In the genomic region with DNA sequence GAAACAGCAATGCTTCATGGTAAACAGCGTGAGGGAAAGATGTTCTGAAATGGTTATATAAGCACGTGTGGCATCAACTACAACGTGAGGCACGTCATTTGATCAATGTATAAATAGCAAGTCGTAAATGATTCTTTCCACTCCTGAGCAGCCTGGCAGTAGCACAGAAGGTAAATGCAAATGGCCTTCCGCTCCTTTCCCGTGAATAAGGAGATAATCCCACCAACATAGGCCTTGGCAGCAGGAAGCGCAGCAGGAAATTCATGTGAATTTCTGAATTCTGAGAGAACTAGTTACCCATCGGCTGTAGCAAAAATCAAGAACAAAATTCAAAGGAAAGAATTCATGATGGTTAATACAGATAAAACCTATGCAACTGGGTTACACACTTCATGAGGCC, we compare ENCODE assay signal across 1 cellular context.
TF ChIP-seq lines count a peak whose summit lies in the region.

No MANE protein-coding gene starts in this region.

TF ChIP-seq in WTC11, 78 proteins besides CTCF, POLR2A, EP300 and RAD21 (continued from another document):
- TF ChIP-seq, protein P1, sequence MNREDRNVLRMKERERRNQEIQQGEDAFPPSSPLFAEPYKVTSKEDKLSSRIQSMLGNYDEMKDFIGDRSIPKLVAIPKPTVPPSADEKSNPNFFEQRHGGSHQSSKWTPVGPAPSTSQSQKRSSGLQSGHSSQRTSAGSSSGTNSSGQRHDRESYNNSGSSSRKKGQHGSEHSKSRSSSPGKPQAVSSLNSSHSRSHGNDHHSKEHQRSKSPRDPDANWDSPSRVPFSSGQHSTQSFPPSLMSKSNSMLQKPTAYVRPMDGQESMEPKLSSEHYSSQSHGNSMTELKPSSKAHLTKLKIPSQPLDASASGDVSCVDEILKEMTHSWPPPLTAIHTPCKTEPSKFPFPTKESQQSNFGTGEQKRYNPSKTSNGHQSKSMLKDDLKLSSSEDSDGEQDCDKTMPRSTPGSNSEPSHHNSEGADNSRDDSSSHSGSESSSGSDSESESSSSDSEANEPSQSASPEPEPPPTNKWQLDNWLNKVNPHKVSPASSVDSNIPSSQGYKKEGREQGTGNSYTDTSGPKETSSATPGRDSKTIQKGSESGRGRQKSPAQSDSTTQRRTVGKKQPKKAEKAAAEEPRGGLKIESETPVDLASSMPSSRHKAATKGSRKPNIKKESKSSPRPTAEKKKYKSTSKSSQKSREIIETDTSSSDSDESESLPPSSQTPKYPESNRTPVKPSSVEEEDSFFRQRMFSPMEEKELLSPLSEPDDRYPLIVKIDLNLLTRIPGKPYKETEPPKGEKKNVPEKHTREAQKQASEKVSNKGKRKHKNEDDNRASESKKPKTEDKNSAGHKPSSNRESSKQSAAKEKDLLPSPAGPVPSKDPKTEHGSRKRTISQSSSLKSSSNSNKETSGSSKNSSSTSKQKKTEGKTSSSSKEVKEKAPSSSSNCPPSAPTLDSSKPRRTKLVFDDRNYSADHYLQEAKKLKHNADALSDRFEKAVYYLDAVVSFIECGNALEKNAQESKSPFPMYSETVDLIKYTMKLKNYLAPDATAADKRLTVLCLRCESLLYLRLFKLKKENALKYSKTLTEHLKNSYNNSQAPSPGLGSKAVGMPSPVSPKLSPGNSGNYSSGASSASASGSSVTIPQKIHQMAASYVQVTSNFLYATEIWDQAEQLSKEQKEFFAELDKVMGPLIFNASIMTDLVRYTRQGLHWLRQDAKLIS (CRISPR knock-in tag; IDR thresholded peaks at IDR 0.05; ENCODE audit: borderline replicate concordance) = no peak
- TF ChIP-seq, protein P2, sequence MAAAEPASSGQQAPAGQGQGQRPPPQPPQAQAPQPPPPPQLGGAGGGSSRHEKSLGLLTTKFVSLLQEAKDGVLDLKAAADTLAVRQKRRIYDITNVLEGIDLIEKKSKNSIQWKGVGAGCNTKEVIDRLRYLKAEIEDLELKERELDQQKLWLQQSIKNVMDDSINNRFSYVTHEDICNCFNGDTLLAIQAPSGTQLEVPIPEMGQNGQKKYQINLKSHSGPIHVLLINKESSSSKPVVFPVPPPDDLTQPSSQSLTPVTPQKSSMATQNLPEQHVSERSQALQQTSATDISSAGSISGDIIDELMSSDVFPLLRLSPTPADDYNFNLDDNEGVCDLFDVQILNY (CRISPR knock-in tag; IDR thresholded peaks at IDR 0.05) = no peak
- TF ChIP-seq NFATC4 (CRISPR knock-in tag; IDR thresholded peaks at IDR 0.05) (no peak), FOXJ3 (CRISPR knock-in tag; IDR thresholded peaks at IDR 0.05; ENCODE audit: borderline replicate concordance) (no peak), SP1 (CRISPR knock-in tag; conservative IDR thresholded peaks at IDR 0.05) (no peak), ZNF317 (CRISPR knock-in tag; IDR thresholded peaks at IDR 0.05; ENCODE audit: borderline replicate concordance, low read depth) (no peak), CBFB (CRISPR knock-in tag; IDR thresholded peaks at IDR 0.05; ENCODE audit: low read depth) (no peak), NR3C1 (CRISPR knock-in tag; conservative IDR thresholded peaks at IDR 0.05; ENCODE audit: low read depth) (no peak), ZNF138 (CRISPR knock-in tag; conservative IDR thresholded peaks at IDR 0.05) (no peak), ZNF219 (CRISPR knock-in tag; IDR thresholded peaks at IDR 0.05; ENCODE audit: borderline replicate concordance) (no peak), FOXK1 (CRISPR knock-in tag; IDR thresholded peaks at IDR 0.05) (no peak), GTF2I (CRISPR knock-in tag; conservative IDR thresholded peaks at IDR 0.05) (no peak)
- TF ChIP-seq, protein P3, sequence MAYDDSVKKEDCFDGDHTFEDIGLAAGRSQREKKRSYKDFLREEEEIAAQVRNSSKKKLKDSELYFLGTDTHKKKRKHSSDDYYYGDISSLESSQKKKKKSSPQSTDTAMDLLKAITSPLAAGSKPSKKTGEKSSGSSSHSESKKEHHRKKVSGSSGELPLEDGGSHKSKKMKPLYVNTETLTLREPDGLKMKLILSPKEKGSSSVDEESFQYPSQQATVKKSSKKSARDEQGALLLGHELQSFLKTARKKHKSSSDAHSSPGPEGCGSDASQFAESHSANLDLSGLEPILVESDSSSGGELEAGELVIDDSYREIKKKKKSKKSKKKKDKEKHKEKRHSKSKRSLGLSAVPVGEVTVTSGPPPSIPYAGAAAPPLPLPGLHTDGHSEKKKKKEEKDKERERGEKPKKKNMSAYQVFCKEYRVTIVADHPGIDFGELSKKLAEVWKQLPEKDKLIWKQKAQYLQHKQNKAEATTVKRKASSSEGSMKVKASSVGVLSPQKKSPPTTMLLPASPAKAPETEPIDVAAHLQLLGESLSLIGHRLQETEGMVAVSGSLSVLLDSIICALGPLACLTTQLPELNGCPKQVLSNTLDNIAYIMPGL (CRISPR knock-in tag; IDR thresholded peaks at IDR 0.05) = no peak
- TF ChIP-seq, protein P4, sequence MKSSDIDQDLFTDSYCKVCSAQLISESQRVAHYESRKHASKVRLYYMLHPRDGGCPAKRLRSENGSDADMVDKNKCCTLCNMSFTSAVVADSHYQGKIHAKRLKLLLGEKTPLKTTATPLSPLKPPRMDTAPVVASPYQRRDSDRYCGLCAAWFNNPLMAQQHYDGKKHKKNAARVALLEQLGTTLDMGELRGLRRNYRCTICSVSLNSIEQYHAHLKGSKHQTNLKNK (CRISPR knock-in tag; IDR thresholded peaks at IDR 0.05) = no peak
- TF ChIP-seq, protein P5, sequence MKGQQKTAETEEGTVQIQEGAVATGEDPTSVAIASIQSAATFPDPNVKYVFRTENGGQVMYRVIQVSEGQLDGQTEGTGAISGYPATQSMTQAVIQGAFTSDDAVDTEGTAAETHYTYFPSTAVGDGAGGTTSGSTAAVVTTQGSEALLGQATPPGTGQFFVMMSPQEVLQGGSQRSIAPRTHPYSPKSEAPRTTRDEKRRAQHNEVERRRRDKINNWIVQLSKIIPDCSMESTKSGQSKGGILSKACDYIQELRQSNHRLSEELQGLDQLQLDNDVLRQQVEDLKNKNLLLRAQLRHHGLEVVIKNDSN (CRISPR knock-in tag; IDR thresholded peaks at IDR 0.05) = no peak
- TF ChIP-seq, protein P6, sequence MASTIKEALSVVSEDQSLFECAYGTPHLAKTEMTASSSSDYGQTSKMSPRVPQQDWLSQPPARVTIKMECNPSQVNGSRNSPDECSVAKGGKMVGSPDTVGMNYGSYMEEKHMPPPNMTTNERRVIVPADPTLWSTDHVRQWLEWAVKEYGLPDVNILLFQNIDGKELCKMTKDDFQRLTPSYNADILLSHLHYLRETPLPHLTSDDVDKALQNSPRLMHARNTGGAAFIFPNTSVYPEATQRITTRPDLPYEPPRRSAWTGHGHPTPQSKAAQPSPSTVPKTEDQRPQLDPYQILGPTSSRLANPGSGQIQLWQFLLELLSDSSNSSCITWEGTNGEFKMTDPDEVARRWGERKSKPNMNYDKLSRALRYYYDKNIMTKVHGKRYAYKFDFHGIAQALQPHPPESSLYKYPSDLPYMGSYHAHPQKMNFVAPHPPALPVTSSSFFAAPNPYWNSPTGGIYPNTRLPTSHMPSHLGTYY (CRISPR knock-in tag; IDR thresholded peaks at IDR 0.05) = no peak
TF ChIP-seq in WTC11: peak in this region for 0.
